18 cellular contexts compared by ENCODE assay signal in genomic region chr20:44603327-44603726, GRCh38. TPM values are rescaled to one million over a fixed set of nuclear protein-coding genes. Genes with fewer than 3 reads are reported as not detected.
DNase-seq lines count a peak whose midpoint lies in the region; ATAC-seq and TF ChIP-seq lines count a peak whose summit lies in the region.
"Had no signal": no experiment of that assay in that cellular context is flagged by ENCODE, and none has a peak within 500 bp of the region (broad histone marks: within the 10 kb centered on the region; RNA-seq: fewer than 3 reads in every experiment).

No MANE protein-coding gene starts in this region.

- H2BK120ac ChIP-seq in IMR-90 (ENCODE audit: low read depth, low read length) = no peak overlapping the region

- in situ Hi-C loops in IMR-90 (cut with MboI; ENCODE audit: low sequenced_read_pairs) = loop anchor here (10.0 kb wide), 2 partner anchors 69 to 389 kb away; partner anchors contain the start of gene OSER1

- H3K4me1 ChIP-seq in DOHH2 (ENCODE audit: control insufficient read depth, low read length) (peaks cover 31% of the 10 kb centered on the region), IMR-90 (ENCODE audit: control insufficient read depth, insufficient read depth, low read length) (peaks cover 31% of the 10 kb centered on the region), breast epithelium (peaks cover 5 to 23% of the 10 kb centered on the region in 2 donors)

- H4K20me1 ChIP-seq in DOHH2 (ENCODE audit: control insufficient read depth, insufficient read depth, low read depth, low read length) = no peaks in the 10 kb centered on the region
- H4K20me1 ChIP-seq in IMR-90 (ENCODE audit: insufficient read depth, low read length) = peaks cover 3% of the 10 kb centered on the region; the same call in 1 of the 2 replicates

- H2BK15ac ChIP-seq in IMR-90 (ENCODE audit: low read depth, low read length) = peak overlapping the region; percentile 36; the same call in 1 of the 3 replicates

- TF ChIP-seq RAD21 in IMR-90 (IDR thresholded peaks at IDR 0.05; ENCODE audit: low read length) = no peak

- peaks cover 24% of the 10 kb centered on the region for H3K36me3 ChIP-seq in DOHH2 (ENCODE audit: control insufficient read depth, low read length)
- no peaks in the 10 kb centered on the region for H3K36me3 ChIP-seq in IMR-90 (ENCODE audit: control insufficient read depth, insufficient read depth, low read length)
- no peaks in the 10 kb centered on the region for H3K36me3 ChIP-seq in breast epithelium
- H3K36me3 ChIP-seq: upper lobe of left lung had no signal

- peak overlapping the region; percentile 60; the same call in 1 of the 2 replicates for H2AK5ac ChIP-seq in IMR-90 (ENCODE audit: low read depth, low read length)

- peaks cover 34% of the 10 kb centered on the region for H3K79me2 ChIP-seq in DOHH2 (ENCODE audit: control insufficient read depth, low read length)

- peak overlapping the region; percentile 44; the same call in 1 of the 2 replicates for H3K18ac ChIP-seq in IMR-90 (ENCODE audit: low read depth, low read length)

- H3K9me1 ChIP-seq in IMR-90 (ENCODE audit: insufficient read depth, low read length) = peaks cover 17% of the 10 kb centered on the region

- H3K27ac ChIP-seq in DOHH2 (ENCODE audit: low read depth, low read length) (no peak overlapping the region), IMR-90 (ENCODE audit: insufficient read depth, low read length) (no peak overlapping the region), breast epithelium (peak overlapping the region; percentile 14 to 30)
- H3K27ac ChIP-seq: GM23248, hepatocyte had no signal

- H3K23ac ChIP-seq in IMR-90 (ENCODE audit: low read depth, low read length) = no peak overlapping the region

- H2AK9ac ChIP-seq in IMR-90 (replicated peaks; ENCODE audit: low read depth, low read length, poor library complexity) = no peak overlapping the region

- H4K8ac ChIP-seq in IMR-90 (ENCODE audit: low read depth in 2 of 2, low read length in 2 of 2) = no peak overlapping the region

- peaks cover 20 to 54% of the 10 kb centered on the region in 2 experiments for H3K79me1 ChIP-seq in IMR-90 (ENCODE audit: low read depth in 1 of 2, low read length in 2 of 2)

- no peak overlapping the region for H3K4me3 ChIP-seq in DOHH2 (ENCODE audit: low read length)
- H3K4me3 ChIP-seq in IMR-90 (ENCODE audit: insufficient read depth, low read depth, low read length) = no peak overlapping the region
- H3K4me3 ChIP-seq in breast epithelium = no peak overlapping the region
- H3K4me3 ChIP-seq: GM23248, hepatocyte, upper lobe of left lung had no signal

- no peak overlapping the region for H3K56ac ChIP-seq in IMR-90 (ENCODE audit: extremely low read depth, insufficient read depth, low read length)

- H2BK5ac ChIP-seq in IMR-90 (ENCODE audit: low read depth, low read length, poor library complexity, severe bottlenecking) = no peak overlapping the region

- H3F3A ChIP-seq in DOHH2 (ENCODE audit: control insufficient read depth, insufficient read depth) = peaks cover 8% of the 10 kb centered on the region

- no peak overlapping the region; the same call in 1 of the 2 replicates for H4K91ac ChIP-seq in IMR-90 (ENCODE audit: insufficient read depth, low read depth, low read length)

- peak; percentile 21 for TF ChIP-seq CTCF in DOHH2 (IDR thresholded peaks at IDR 0.05; ENCODE audit: low read depth, low read length, poor library complexity, severe bottlenecking)
- no peak for TF ChIP-seq CTCF in IMR-90 (conservative IDR thresholded peaks at IDR 0.05; ENCODE audit: low read depth, low read length)
- no peak for TF ChIP-seq CTCF in breast epithelium (IDR thresholded peaks at IDR 0.05)

- CTCF ChIA-PET in IMR-90 (lab: Yijun Ruan, JAX) = interaction anchor here (0.6 to 1.5 kb wide), 4 partner anchors 8 to 14 kb away, joined by 3 to 5 read pairs (median 4); no protein-coding TSS in a partner anchor

- H3K9me2 ChIP-seq in DOHH2 (replicated peaks; ENCODE audit: control insufficient read depth, low read length) = no peaks in the 10 kb centered on the region

- ATAC-seq in IMR-90 (ENCODE audit: low read depth) (no peak), left colon (no peak)
- no peak for ATAC-seq in activated CD4-positive, CD25-positive, alpha-beta regulatory T cell treated with anti-CD3 and anti-CD28 coated beads, Interleukin-2, amount 50 U/mL, for 24 hours
- ATAC-seq: left lobe of liver; naive thymus-derived CD8-positive, alpha-beta T cell had no signal

- dilution Hi-C loops in IMR-90 (cut with HindIII; ENCODE audit: low sequenced_read_pairs, unreplicated experiment) = no loop called here

- whole genome bisulfite sequencing in IMR-90 (ENCODE audit: extremely low coverage in 2 of 2, insufficient read length in 1 of 2), 2 experiments = 100% methylated on average over 1 of the region's 8 CpGs; no CpG with 5 or more reads in 1 of the 2 experiments

- no peak for DNase-seq in IMR-90
- DNase-seq in breast epithelium (ENCODE audit: low spot score in 2 of 2) = no peak
- peak; percentile 74 for DNase-seq in posterior vena cava (ENCODE audit: low spot score)
- no peak for DNase-seq in left colon
- DNase-seq in HuH-7.5 (ENCODE audit: low spot score) = no peak
- no peak for DNase-seq in stimulated activated CD8-positive, alpha-beta memory T cell treated with anti-CD3 and anti-CD28 coated beads, Interleukin-4, amount 100 ng/mL, for 48 hours
- DNase-seq: activated gamma-delta T cell treated with Interleukin-2 at 50 U/mL for 16 hours; aorta; erythroblast; GM23248; NCI-H1417; stimulated activated CD4-positive, alpha-beta T cell treated with anti-CD3 and anti-CD28 coated beads, Interleukin-4, amount 100 ng/mL, for 1 hour; upper lobe of left lung had no signal

- no peak overlapping the region for H2AFZ ChIP-seq in IMR-90 (replicated peaks; ENCODE audit: low read length, poor library complexity)
- H2AFZ ChIP-seq: GM23248, hepatocyte had no signal

- H2BK20ac ChIP-seq in IMR-90 (ENCODE audit: low read depth, low read length) = no peak overlapping the region

- no peak overlapping the region for H3K4ac ChIP-seq in IMR-90 (ENCODE audit: low read depth, low read length)

- no peak overlapping the region; the same call in 1 of the 2 replicates for H3K14ac ChIP-seq in IMR-90 (replicated peaks; ENCODE audit: low read depth, low read length)

- intact Hi-C loops in IMR-90 (cut with micrococcal nuclease) = no loop called here
- intact Hi-C loops in breast epithelium (cut with DNase I; ENCODE audit: low total_unique reads) = loop anchor here (10.0 kb wide), 1 partner anchor 69 kb away; no protein-coding TSS in a partner anchor
- intact Hi-C loops in posterior vena cava (cut with DNase I) = no loop called here
- intact Hi-C loops in left colon (cut with DNase I, micrococcal nuclease) = loop anchor here (10.0 kb wide), 2 partner anchors 69 to 389 kb away; partner anchors contain the start of gene OSER1 (in 1 of the 2)

- no peak for TF ChIP-seq POLR2A in IMR-90 (IDR thresholded peaks at IDR 0.05; ENCODE audit: low read depth, low read length)
- no peak for TF ChIP-seq POLR2A in breast epithelium (IDR thresholded peaks at IDR 0.05)

- H3K4me2 ChIP-seq in DOHH2 (ENCODE audit: low read length) (no peak overlapping the region), IMR-90 (ENCODE audit: low read depth, low read length) (no peak overlapping the region)
- H3K4me2 ChIP-seq: hepatocyte had no signal

- H3K27me3 ChIP-seq in DOHH2 (ENCODE audit: control insufficient read depth, low read length) = no peaks in the 10 kb centered on the region
- no peaks in the 10 kb centered on the region for H3K27me3 ChIP-seq in IMR-90 (ENCODE audit: control insufficient read depth, insufficient read depth, low read length)
- H3K27me3 ChIP-seq in breast epithelium = no peaks in the 10 kb centered on the region
- H3K27me3 ChIP-seq: hepatocyte, upper lobe of left lung had no signal

- H3K9me3 ChIP-seq in DOHH2 (ENCODE audit: control insufficient read depth, insufficient read depth, low read length) (no peaks in the 10 kb centered on the region), IMR-90 (ENCODE audit: control insufficient read depth, insufficient read depth, low read length) (peaks cover 3% of the 10 kb centered on the region; the same call in 1 of the 2 replicates), breast epithelium (no peaks in the 10 kb centered on the region)
- H3K9me3 ChIP-seq: upper lobe of left lung had no signal

- no peak overlapping the region for H3K9ac ChIP-seq in IMR-90 (ENCODE audit: low read depth, low read length)
- H3K9ac ChIP-seq: GM23248 had no signal

- H4K5ac ChIP-seq in IMR-90 (ENCODE audit: low read depth, low read length) = no peak overlapping the region

- POLR2A ChIA-PET in IMR-90 (lab: Charles Lee; ENCODE audit: unreplicated experiment) = no interaction called here

- no TSS peak for BruUV-seq in IMR-90 (replicated peaks; lab: Mats Ljungman, UMichigan)

TF ChIP-seq in IMR-90, 13 proteins besides CTCF, POLR2A, EP300 and RAD21 (continues in another document):
- TF ChIP-seq MAFK (IDR thresholded peaks at IDR 0.05; ENCODE audit: low read depth, low read length) = no peak
- no peak for TF ChIP-seq ELK1 (IDR thresholded peaks at IDR 0.05; ENCODE audit: borderline replicate concordance, low read depth, low read length)
- no peak for TF ChIP-seq MAZ (IDR thresholded peaks at IDR 0.05; ENCODE audit: borderline replicate concordance, low read depth, low read length)
- TF ChIP-seq RFX5 (IDR thresholded peaks at IDR 0.05; ENCODE audit: low read depth, low read length) = no peak
- no peak for TF ChIP-seq FOS (IDR thresholded peaks at IDR 0.05; ENCODE audit: low read depth, low read length)
- no peak for TF ChIP-seq CEBPB (IDR thresholded peaks at IDR 0.05; ENCODE audit: low read depth, low read length)

RNA-seq across cellular contexts. Expression of gene PKIG, which starts 20.9 kb away (rescaled TPM):
- total RNA-seq in IMR-90 (2012; rRNA removed) = 69.4 and 78.3 TPM in 2 replicates
- 89.6 and 91.2 TPM in 2 replicates for polyA plus RNA-seq in IMR-90 (2012; rRNA removed)
- polyA plus RNA-seq in IMR-90 (2012; cell fraction: cytosol; rRNA removed) = 107 and 152 TPM in 2 replicates
- 30.7 and 43.9 TPM in 2 replicates for polyA plus RNA-seq in IMR-90 (2012; cell fraction: nucleus; rRNA removed; ENCODE audit: low replicate concordance)
- 100 to 1,000 TPM in 1 of 3 donors, 10 to 100 TPM in 2; 59.9 to 102 (median 99.1) TPM for total RNA-seq in breast epithelium
- total RNA-seq in posterior vena cava = 100 to 1,000 TPM; 125 to 246 TPM
- total RNA-seq in left colon = 10 to 100 TPM; 30.9 to 44.7 TPM

RNA-seq across cellular contexts. Expression of gene ADA, which starts 48.2 kb away (rescaled TPM):
- total RNA-seq in IMR-90 (2012; rRNA removed) = 6.9 and 8.1 TPM in 2 replicates
- polyA plus RNA-seq in IMR-90 (2012; rRNA removed) = 11.0 and 11.6 TPM in 2 replicates
- 9.8 and 15.3 TPM in 2 replicates for polyA plus RNA-seq in IMR-90 (2012; cell fraction: cytosol; rRNA removed)
- polyA plus RNA-seq in IMR-90 (2012; cell fraction: nucleus; rRNA removed; ENCODE audit: low replicate concordance) = 31.5 and 33.0 TPM in 2 replicates
- 10 to 100 TPM in 2 of 3 donors, 1 to 10 TPM in 1; 5.7 to 46.2 (median 11.5) TPM for total RNA-seq in breast epithelium
- 10 to 100 TPM; 11.0 to 17.7 TPM for total RNA-seq in posterior vena cava
- 1 to 10 TPM; 2.5 to 3.4 TPM for total RNA-seq in left colon

Comparison
In these comparisons a context has a peak if more than half of its experiments do, and no peak if none do; other contexts are left out.
1. H3K27ac ChIP-seq: peak in breast epithelium (2 of 2); none in DOHH2 (single experiment) and IMR-90 (single experiment).
2. intact Hi-C loops: an anchor here in breast epithelium (10.0 kb wide) and left colon (10.0 kb wide); none called in IMR-90 and posterior vena cava.